Comparison of ENCODE assay signal across 11 cellular contexts in genomic region chr1:18108313-18109057, GRCh38. TPM values are rescaled to one million over a fixed set of nuclear protein-coding genes. Genes with fewer than 3 reads are reported as not detected.
A peak's percentile ranks its signal among the peaks of the same experiment; 100 is the strongest.
DNase-seq lines count a peak whose midpoint lies in the region; ATAC-seq and TF ChIP-seq lines count a peak whose summit lies in the region.
"Had no signal": no experiment of that assay in that cellular context is flagged by ENCODE, and none has a peak within 500 bp of the region (broad histone marks: within the 10 kb centered on the region; RNA-seq: fewer than 3 reads in every experiment).

No MANE protein-coding gene starts in this region.

- no peaks in the 10 kb centered on the region for H3K9me3 ChIP-seq in cardiac muscle cell (ENCODE audit: low read depth)
- no peaks in the 10 kb centered on the region for H3K9me3 ChIP-seq in thoracic aorta
- H3K9me3 ChIP-seq: BLaER1 had no signal

- H3K4me3 ChIP-seq in cardiac muscle cell (peak overlapping the region; percentile 24), thoracic aorta (peak overlapping the region; percentile 63)
- H3K4me3 ChIP-seq: BLaER1 had no signal

- no peak overlapping the region for H3K27ac ChIP-seq in cardiac muscle cell
- H3K27ac ChIP-seq in thoracic aorta: no peak overlapping the region
- H3K27ac ChIP-seq: BLaER1 had no signal

- H3K27ac Mint-ChIP-seq in WTC11: no peak overlapping the region

- no peaks in the 10 kb centered on the region for H3K9me3 Mint-ChIP-seq in WTC11

- H3K4me3 Mint-ChIP-seq in WTC11: peak overlapping the region; percentile 86

- H3K27me3 ChIP-seq in cardiac muscle cell (peaks cover 93% of the 10 kb centered on the region), thoracic aorta (replicated peaks; ENCODE audit: insufficient read depth) (peaks cover 8% of the 10 kb centered on the region)

- H3K4me1 Mint-ChIP-seq in WTC11: peaks cover 45% of the 10 kb centered on the region

- POLR2A ChIA-PET in WTC11 (lab: Charles Lee): no interaction called here

- DNase-seq in cardiac muscle cell (ENCODE audit: low read depth in 1 of 2, low spot score in 1 of 2) (no peak), left ventricle myocardium superior (no peak), WTC11 (ENCODE audit: low spot score) (no peak), medulla oblongata (ENCODE audit: extremely low spot score) (peak; percentile 16), thoracic aorta (ENCODE audit: low spot score) (no peak), NCI-H146 treated with DMSO at 0.1 percent for 48 hours (lab: John Stamatoyannopoulos, UW; ENCODE audit: unreplicated experiment) (no peak)
- DNase-seq: T-helper 9 cell had no signal

- intact Hi-C loops in left ventricle myocardium superior (cut with micrococcal nuclease): no loop called here

- H3K36me3 Mint-ChIP-seq in WTC11: no peaks in the 10 kb centered on the region

- CTCF ChIA-PET in WTC11 (lab: Charles Lee): interaction anchor here (0.7 to 2.4 kb wide), 21 partner anchors 8 to 473 kb away, joined by 3 to 16 read pairs (median 4); no protein-coding TSS in a partner anchor

- TF ChIP-seq CTCF in cardiac muscle cell (IDR thresholded peaks at IDR 0.05; ENCODE audit: low read depth, low read length) (no peak), WTC11 (IDR thresholded peaks at IDR 0.05) (no peak), thoracic aorta (IDR thresholded peaks at IDR 0.05) (no peak)

- ATAC-seq in left ventricle myocardium superior: no peak
- no peak for ATAC-seq in WTC11
- no peak for ATAC-seq in thoracic aorta (ENCODE audit: insufficient number of reproducible peaks, low FRiP score, low read depth)
- ATAC-seq in GM19023 (IDR thresholded peaks at IDR 0.05; ENCODE audit: unreplicated experiment): no peak
- ATAC-seq in GM21390 (IDR thresholded peaks at IDR 0.05; ENCODE audit: unreplicated experiment): no peak

- H3K4me1 ChIP-seq in cardiac muscle cell (ENCODE audit: low read depth): peaks cover 4% of the 10 kb centered on the region
- peaks cover 16 to 37% of the 10 kb centered on the region in 2 donors for H3K4me1 ChIP-seq in thoracic aorta (ENCODE audit: control insufficient read depth in 1 of 2, low read depth in 2 of 2)

- H3K27me3 Mint-ChIP-seq in WTC11 (ENCODE audit: low read depth): peaks cover 66% of the 10 kb centered on the region

- H3K36me3 ChIP-seq in cardiac muscle cell: no peaks in the 10 kb centered on the region
- H3K36me3 ChIP-seq in thoracic aorta: no peaks in the 10 kb centered on the region
- H3K36me3 ChIP-seq: BLaER1 had no signal

TF ChIP-seq in WTC11, 78 proteins besides CTCF, POLR2A, EP300 and RAD21:
- no peak for TF ChIP-seq FOXP4 (CRISPR knock-in tag; IDR thresholded peaks at IDR 0.05)
- TF ChIP-seq MLX (CRISPR knock-in tag; IDR thresholded peaks at IDR 0.05): no peak
- TF ChIP-seq ATF3 (CRISPR knock-in tag; conservative IDR thresholded peaks at IDR 0.05): no peak
- peak; percentile 39; the same call in 1 of the 2 replicates for TF ChIP-seq NFE2L1 (CRISPR knock-in tag; IDR thresholded peaks at IDR 0.05)
- no peak for TF ChIP-seq ERG (CRISPR knock-in tag; IDR thresholded peaks at IDR 0.05)
- TF ChIP-seq ZBTB43 (CRISPR knock-in tag; IDR thresholded peaks at IDR 0.05): peak; percentile 65; the same call in 1 of the 2 replicates
- TF ChIP-seq FOXJ3 (CRISPR knock-in tag; IDR thresholded peaks at IDR 0.05; ENCODE audit: borderline replicate concordance): no peak
- TF ChIP-seq FOXK1 (CRISPR knock-in tag; IDR thresholded peaks at IDR 0.05): 0 out of 2 replicates have a peak, but pooled peaks have one; percentile 22
TF ChIP-seq in WTC11: peak in this region for 3.

RNA-seq across cellular contexts. Expression of gene IGSF21, which starts 0.9 kb away (rescaled TPM):
- 0.06 and 0.07 TPM in 2 replicates for total RNA-seq in cardiac muscle cell
- polyA plus RNA-seq in cardiac muscle cell: not detected in 2 replicates
- 1.8 TPM for total RNA-seq in left ventricle myocardium superior
- 28.0 to 30.5 TPM (median 28.5 TPM) in 3 replicates for total RNA-seq in WTC11 (2021)
- 10 to 100 TPM in 1 of 2 donors, 1 to 10 TPM in 1; 5.0 to 10.9 TPM for total RNA-seq in thoracic aorta
- total RNA-seq: endothelial cell of umbilical vein had no signal
- polyA plus RNA-seq: endothelial cell of umbilical vein had no signal
